18 cellular contexts compared by ENCODE assay signal in genomic region chr7:1450431-1450830, GRCh38. TPM values are rescaled to one million over a fixed set of nuclear protein-coding genes. Genes with fewer than 3 reads are reported as not detected.
A peak's percentile ranks its signal among the peaks of the same experiment; 100 is the strongest.
DNase-seq lines count a peak whose midpoint lies in the region; ATAC-seq, FAIRE-seq and TF ChIP-seq lines count a peak whose summit lies in the region.
"Had no signal": no experiment of that assay in that cellular context is flagged by ENCODE, and none has a peak within 500 bp of the region (broad histone marks: within the 10 kb centered on the region; RNA-seq: fewer than 3 reads in every experiment).

No MANE protein-coding gene starts in this region.

- TF ChIP-seq EP300 in H1 (IDR thresholded peaks at IDR 0.05; ENCODE audit: borderline replicate concordance in 1 of 2, low read depth in 2 of 2, low read length in 2 of 2): no peak

- no peak overlapping the region for H2BK20ac ChIP-seq in H1 (ENCODE audit: low read length)

- H3K27me3 ChIP-seq in H1 (replicated peaks in 1 of 4; ENCODE audit: control insufficient read depth in 3 of 4, extremely low read depth in 1 of 4, insufficient read depth in 3 of 4, low read length in 3 of 4): no peaks in the 10 kb centered on the region
- H3K27me3 ChIP-seq in neural progenitor cell: no peaks in the 10 kb centered on the region
- H3K27me3 ChIP-seq in ascending aorta: no peaks in the 10 kb centered on the region

- H4K20me1 ChIP-seq in H1 (replicated peaks in 1 of 2; ENCODE audit: control insufficient read depth in 1 of 2, insufficient read depth in 2 of 2, low read length in 2 of 2) (no peaks in the 10 kb centered on the region), neural progenitor cell (ENCODE audit: low read depth) (no peaks in the 10 kb centered on the region)

- H4K8ac ChIP-seq in H1 (ENCODE audit: extremely low read depth, insufficient read depth, low read length): peak overlapping the region; percentile 46

- H2AK5ac ChIP-seq in H1 (ENCODE audit: low read depth, low read length): no peak overlapping the region

- H3K18ac ChIP-seq in H1 (ENCODE audit: extremely low read depth, low read length): no peak overlapping the region; the same call in 1 of the 2 replicates

- H3K14ac ChIP-seq in H1 (ENCODE audit: insufficient read length): no peak overlapping the region

- FAIRE-seq in H1 (lab: Jason Lieb, UNC): no peak
- peak; percentile 44 for FAIRE-seq in urothelium cell line (lab: Jason Lieb, UNC)
- FAIRE-seq: RCC 7860 had no signal

- no peaks in the 10 kb centered on the region for H3K9me3 Mint-ChIP-seq in activated naive CD4-positive, alpha-beta T cell treated with anti-CD3 and anti-CD28 coated beads, Interleukin-2, amount 50 U/mL, for 72 hours
- H3K9me3 Mint-ChIP-seq in neural progenitor cell: no peaks in the 10 kb centered on the region

- H2BK120ac ChIP-seq in H1 (replicated peaks; ENCODE audit: low read depth, low read length): no peak overlapping the region

- H3F3A ChIP-seq in neural progenitor cell (ENCODE audit: low read depth): no peaks in the 10 kb centered on the region

- H4K91ac ChIP-seq in H1 (replicated peaks; ENCODE audit: insufficient read length, low read length): no peak overlapping the region

- POLR2A ChIA-PET in H1 (lab: Charles Lee; ENCODE audit: partially characterized antibody): no interaction called here

- H3K36me3 ChIP-seq in H1 (ENCODE audit: control insufficient read depth in 2 of 4, insufficient read depth in 4 of 4, low read length in 3 of 4): no peaks in the 10 kb centered on the region
- H3K36me3 ChIP-seq in neural progenitor cell: no peaks in the 10 kb centered on the region
- H3K36me3 ChIP-seq in ascending aorta: peaks cover 13 to 14% of the 10 kb centered on the region in 2 donors

- no peak overlapping the region for H4K5ac ChIP-seq in H1 (ENCODE audit: insufficient read length, low read depth, low read length)

- no peaks in the 10 kb centered on the region for H3K36me3 Mint-ChIP-seq in activated naive CD4-positive, alpha-beta T cell treated with anti-CD3 and anti-CD28 coated beads, Interleukin-2, amount 50 U/mL, for 72 hours
- no peaks in the 10 kb centered on the region for H3K36me3 Mint-ChIP-seq in neural progenitor cell

- peak overlapping the region; percentile 56 to 60 for H3K27ac Mint-ChIP-seq in activated naive CD4-positive, alpha-beta T cell treated with anti-CD3 and anti-CD28 coated beads, Interleukin-2, amount 50 U/mL, for 72 hours
- H3K27ac Mint-ChIP-seq in neural progenitor cell: no peak overlapping the region

- TF ChIP-seq CTCF in H1 (IDR thresholded peaks at IDR 0.05; ENCODE audit: control extremely low read depth in 1 of 3, insufficient read depth in 1 of 3, low read depth in 1 of 3, low read length in 3 of 3) (no peak), neural progenitor cell (IDR thresholded peaks at IDR 0.05) (no peak), ascending aorta (IDR thresholded peaks at IDR 0.05) (no peak)

- 0 out of 2 replicates have a peak overlapping the region, but pooled peaks have one; percentile 39 for H2BK12ac ChIP-seq in H1 (ENCODE audit: low read depth, low read length)

- no peaks in the 10 kb centered on the region for H3K27me3 Mint-ChIP-seq in neural progenitor cell (ENCODE audit: insufficient read depth, low read depth)

- H3K4me3 Mint-ChIP-seq in neural progenitor cell: peak overlapping the region; percentile 21

- no peak overlapping the region for H3K4me3 ChIP-seq in H1 (ENCODE audit: extremely low read depth in 1 of 4, insufficient read depth in 2 of 4, low read depth in 3 of 4, low read length in 4 of 4)
- H3K4me3 ChIP-seq in neural progenitor cell: no peak overlapping the region
- H3K4me3 ChIP-seq in ascending aorta: no peak overlapping the region

- no peak overlapping the region for H3K4me2 ChIP-seq in H1 (ENCODE audit: insufficient read depth in 1 of 2, low read depth in 2 of 2, low read length in 2 of 2)
- no peak overlapping the region for H3K4me2 ChIP-seq in neural progenitor cell

- no peak overlapping the region; the same call in 1 of the 2 replicates for H2BK5ac ChIP-seq in H1 (ENCODE audit: low read depth, low read length)

- H3K56ac ChIP-seq in H1 (replicated peaks; ENCODE audit: insufficient read length, low read depth, low read length): no peak overlapping the region

- no peak for TF ChIP-seq RAD21 in H1 (IDR thresholded peaks at IDR 0.05 in 1 of 2, conservative IDR thresholded peaks at IDR 0.05 in 1 of 2; ENCODE audit: low read depth in 2 of 2, low read length in 2 of 2)

- ATAC-seq in activated naive CD4-positive, alpha-beta T cell treated with anti-CD3 and anti-CD28 coated beads, Interleukin-2, amount 50 U/mL, for 72 hours: no peak
- no peak for ATAC-seq in GM21723 (IDR thresholded peaks at IDR 0.05; ENCODE audit: unreplicated experiment)

- no peak overlapping the region for H3K4ac ChIP-seq in H1 (replicated peaks; ENCODE audit: insufficient read length, low read depth, low read length)

- H2AFZ ChIP-seq in H1 (ENCODE audit: low read length): no peak overlapping the region
- no peak overlapping the region for H2AFZ ChIP-seq in neural progenitor cell (replicated peaks)

- no peaks in the 10 kb centered on the region for H3K79me1 ChIP-seq in H1 (ENCODE audit: low read depth, low read length)

- WGBS in H1 (ENCODE audit: extremely low coverage in 1 of 2, insufficient coverage in 1 of 2, insufficient read length in 1 of 2, insufficient replicate concordance in 2 of 2, low coverage in 1 of 2, low lambda C conversion rate in 2 of 2, missing lambda C conversion rate in 1 of 2), 2 experiments: 90% methylated on average over 18 of the region's 18 CpGs; no CpG with 5 or more reads in 1 of the 2 experiments

- H3K4me1 Mint-ChIP-seq in neural progenitor cell: peaks cover 21% of the 10 kb centered on the region

- CTCF ChIA-PET in H1 (lab: Charles Lee; ENCODE audit: partially characterized antibody): interaction anchor here (1.1 to 6.7 kb wide), 5 partner anchors 10 to 49 kb away, joined by 3 to 35 read pairs (median 14); no protein-coding TSS in a partner anchor

- H3K9ac ChIP-seq in H1 (replicated peaks in 1 of 4; ENCODE audit: extremely low read depth in 1 of 4, low read depth in 3 of 4, low read length in 3 of 4) (no peak overlapping the region), neural progenitor cell (no peak overlapping the region)

- DNase-seq in activated naive CD4-positive, alpha-beta T cell treated with anti-CD3 and anti-CD28 coated beads, Interleukin-2, amount 50 U/mL, for 72 hours (ENCODE audit: low spot score in 2 of 2): no peak
- DNase-seq in activated naive CD4-positive, alpha-beta T cell treated with anti-CD3 and anti-CD28 coated beads, Interleukin-2, amount 50 U/mL, for 16 hours: no peak
- DNase-seq in H1 (ENCODE audit: low read depth in 1 of 2, low spot score in 2 of 2) (no peak), neural progenitor cell (ENCODE audit: low spot score) (no peak), urothelium cell line (ENCODE audit: low spot score) (no peak), ascending aorta (ENCODE audit: low spot score in 2 of 2) (no peak), OCI-M2 (lab: John Stamatoyannopoulos, UW; ENCODE audit: unreplicated experiment) (no peak)
- DNase-seq: AML-193, DMS79 treated with DMSO at 0.1 percent for 48 hours, HCEC 1CT, NCI-H1436, NCI-H1930, NCI-H345, NCI-H526, Right ventricle myocardium superior had no signal

- no peaks in the 10 kb centered on the region for H3K23me2 ChIP-seq in H1 (ENCODE audit: low read depth, low read length)

- H3K9me3 ChIP-seq in H1 (ENCODE audit: insufficient read depth in 2 of 2, low read depth in 1 of 2, low read length in 1 of 2): no peaks in the 10 kb centered on the region
- no peaks in the 10 kb centered on the region for H3K9me3 ChIP-seq in neural progenitor cell (ENCODE audit: low read depth)
- no peaks in the 10 kb centered on the region for H3K9me3 ChIP-seq in ascending aorta

- no peak overlapping the region for H3K23ac ChIP-seq in H1 (ENCODE audit: insufficient read length)

- intact Hi-C loops in ascending aorta (cut with DNase I): no loop called here

- H3K79me2 ChIP-seq in H1 (ENCODE audit: control insufficient read depth in 1 of 2, insufficient read depth in 2 of 2, low read length in 2 of 2) (no peaks in the 10 kb centered on the region), neural progenitor cell (ENCODE audit: low read depth) (no peaks in the 10 kb centered on the region)

- no peak overlapping the region for H3K27ac ChIP-seq in H1 (ENCODE audit: low read depth, low read length)
- H3K27ac ChIP-seq in neural progenitor cell: no peak overlapping the region
- no peak overlapping the region for H3K27ac ChIP-seq in ascending aorta
- H3K27ac ChIP-seq: 22Rv1 had no signal

- H2BK15ac ChIP-seq in H1 (ENCODE audit: low read length): no peak overlapping the region

- H3K4me1 ChIP-seq in H1 (replicated peaks in 1 of 4; ENCODE audit: control insufficient read depth in 3 of 4, insufficient read depth in 4 of 4, low read length in 3 of 4) (peaks cover 0 to 6% (median under 1%) of the 10 kb centered on the region in 4 experiments; a peak in 4 of 7 replicates), neural progenitor cell (peaks cover 10% of the 10 kb centered on the region), ascending aorta (no peaks in the 10 kb centered on the region)

- no peak for TF ChIP-seq POLR2A in H1 (IDR thresholded peaks at IDR 0.05; ENCODE audit: control extremely low read depth in 1 of 2, low read depth in 2 of 2, low read length in 2 of 2)

RNA-seq across cellular contexts. Expression of gene MICALL2, which starts 8.8 kb away (rescaled TPM):
- total RNA-seq in activated naive CD4-positive, alpha-beta T cell treated with anti-CD3 and anti-CD28 coated beads, Interleukin-2, amount 50 U/mL, for 72 hours: 1 to 10 TPM; 1.4 to 9.1 TPM
- total RNA-seq in H1 (2021; fragmentation: NEBNext Ultra II Directional; extraction: Animal tissue kit (Norgen Biotek cat#: 25700)): 7.7 and 8.5 TPM in 2 replicates
- 5.3 and 7.4 TPM in 2 replicates for polyA plus RNA-seq in H1 (2011; rRNA removed)
- 7.2 TPM for polyA plus RNA-seq in H1 (2011; cell fraction: cytosol; rRNA removed)
- 64.5 TPM for polyA plus RNA-seq in H1 (2011; cell fraction: nucleus; rRNA removed)
- 4.7 to 12.0 TPM (median 11.0 TPM) in 4 replicates for polyA plus RNA-seq in H1 (2012, experiment 1 of 2)
- polyA plus RNA-seq in H1 (2012, experiment 2 of 2): 4.4 TPM
- polyA plus RNA-seq in H1 (2013, experiment 1 of 2): 8.1 TPM
- 6.8 TPM for polyA plus RNA-seq in H1 (2013, experiment 2 of 2)
- 8.8 and 9.6 TPM in 2 replicates for polyA minus RNA-seq in H1 (2011; rRNA and poly(A)+ RNA removed)
- 5.7 TPM for polyA minus RNA-seq in H1 (2011; cell fraction: cytosol; rRNA and poly(A)+ RNA removed)
- 14.6 TPM for polyA minus RNA-seq in H1 (2011; cell fraction: nucleus; rRNA and poly(A)+ RNA removed)
- total RNA-seq in neural progenitor cell (ENCODE audit: low replicate concordance): 6.0 and 22.7 TPM in 2 replicates
- 76.5 TPM for total RNA-seq in ascending aorta

RNA-seq across cellular contexts. Expression of gene INTS1, which starts 53.8 kb away (rescaled TPM):
- total RNA-seq in activated naive CD4-positive, alpha-beta T cell treated with anti-CD3 and anti-CD28 coated beads, Interleukin-2, amount 50 U/mL, for 72 hours: 10 to 100 TPM; 84.6 to 85.0 TPM
- total RNA-seq in H1 (2021; fragmentation: NEBNext Ultra II Directional; extraction: Animal tissue kit (Norgen Biotek cat#: 25700)): 104 and 116 TPM in 2 replicates
- polyA plus RNA-seq in H1 (2011; rRNA removed): 76.9 and 115 TPM in 2 replicates
- polyA plus RNA-seq in H1 (2011; cell fraction: cytosol; rRNA removed): 49.6 TPM
- polyA plus RNA-seq in H1 (2011; cell fraction: nucleus; rRNA removed): 250 TPM
- polyA plus RNA-seq in H1 (2012, experiment 1 of 2): 41.9 to 92.6 TPM (median 87.4 TPM) in 4 replicates
- polyA plus RNA-seq in H1 (2012, experiment 2 of 2): 126 TPM
- 56.2 TPM for polyA plus RNA-seq in H1 (2013, experiment 1 of 2)
- polyA plus RNA-seq in H1 (2013, experiment 2 of 2): 50.8 TPM
- polyA minus RNA-seq in H1 (2011; rRNA and poly(A)+ RNA removed): 37.2 and 46.1 TPM in 2 replicates
- polyA minus RNA-seq in H1 (2011; cell fraction: cytosol; rRNA and poly(A)+ RNA removed): 61.9 TPM
- 96.2 TPM for polyA minus RNA-seq in H1 (2011; cell fraction: nucleus; rRNA and poly(A)+ RNA removed)
- total RNA-seq in neural progenitor cell (ENCODE audit: low replicate concordance) (16.5 and 76.7 TPM in 2 replicates), ascending aorta (80.7 TPM)
